In the genomic region with DNA sequence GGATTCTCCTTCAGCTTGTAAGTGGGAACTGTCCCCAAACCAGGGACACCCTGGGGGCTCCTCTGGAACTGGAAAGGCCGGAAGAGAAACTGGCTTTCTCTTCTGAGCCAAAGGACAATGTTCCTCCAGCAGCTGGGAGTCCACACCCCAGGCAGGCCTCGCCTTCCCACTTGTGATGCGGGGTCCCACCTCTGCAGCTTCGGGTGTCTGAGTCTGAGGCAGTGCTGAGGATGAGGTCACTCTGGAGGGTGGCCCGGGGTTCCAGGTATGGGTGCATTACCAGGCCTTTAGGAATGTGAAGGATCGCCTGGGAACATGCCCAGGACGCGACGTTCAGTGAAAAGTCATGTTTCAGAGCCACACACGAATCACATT, we compare ENCODE assay signal across 1 cellular context.
TF ChIP-seq lines count a peak whose summit lies in the region.

No MANE protein-coding gene starts in this region.

TF ChIP-seq in IMR-90, 13 proteins besides CTCF, POLR2A, EP300 and RAD21 (continued from another document):
- TF ChIP-seq, protein P1, sequence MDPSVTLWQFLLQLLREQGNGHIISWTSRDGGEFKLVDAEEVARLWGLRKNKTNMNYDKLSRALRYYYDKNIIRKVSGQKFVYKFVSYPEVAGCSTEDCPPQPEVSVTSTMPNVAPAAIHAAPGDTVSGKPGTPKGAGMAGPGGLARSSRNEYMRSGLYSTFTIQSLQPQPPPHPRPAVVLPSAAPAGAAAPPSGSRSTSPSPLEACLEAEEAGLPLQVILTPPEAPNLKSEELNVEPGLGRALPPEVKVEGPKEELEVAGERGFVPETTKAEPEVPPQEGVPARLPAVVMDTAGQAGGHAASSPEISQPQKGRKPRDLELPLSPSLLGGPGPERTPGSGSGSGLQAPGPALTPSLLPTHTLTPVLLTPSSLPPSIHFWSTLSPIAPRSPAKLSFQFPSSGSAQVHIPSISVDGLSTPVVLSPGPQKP (IDR thresholded peaks at IDR 0.05; ENCODE audit: borderline replicate concordance, low read depth, low read length), result no peak
- TF ChIP-seq NFE2L2 (IDR thresholded peaks at IDR 0.05; ENCODE audit: low read depth, low read length), result no peak
- no peak for TF ChIP-seq MAZ (IDR thresholded peaks at IDR 0.05; ENCODE audit: borderline replicate concordance, low read depth, low read length)
- TF ChIP-seq CEBPB (IDR thresholded peaks at IDR 0.05; ENCODE audit: low read depth, low read length), result no peak
- TF ChIP-seq CHD1 (IDR thresholded peaks at IDR 0.05; ENCODE audit: low read depth, low read length), result no peak
